ENCODE assay signal across 1 cellular context in the genomic region with DNA sequence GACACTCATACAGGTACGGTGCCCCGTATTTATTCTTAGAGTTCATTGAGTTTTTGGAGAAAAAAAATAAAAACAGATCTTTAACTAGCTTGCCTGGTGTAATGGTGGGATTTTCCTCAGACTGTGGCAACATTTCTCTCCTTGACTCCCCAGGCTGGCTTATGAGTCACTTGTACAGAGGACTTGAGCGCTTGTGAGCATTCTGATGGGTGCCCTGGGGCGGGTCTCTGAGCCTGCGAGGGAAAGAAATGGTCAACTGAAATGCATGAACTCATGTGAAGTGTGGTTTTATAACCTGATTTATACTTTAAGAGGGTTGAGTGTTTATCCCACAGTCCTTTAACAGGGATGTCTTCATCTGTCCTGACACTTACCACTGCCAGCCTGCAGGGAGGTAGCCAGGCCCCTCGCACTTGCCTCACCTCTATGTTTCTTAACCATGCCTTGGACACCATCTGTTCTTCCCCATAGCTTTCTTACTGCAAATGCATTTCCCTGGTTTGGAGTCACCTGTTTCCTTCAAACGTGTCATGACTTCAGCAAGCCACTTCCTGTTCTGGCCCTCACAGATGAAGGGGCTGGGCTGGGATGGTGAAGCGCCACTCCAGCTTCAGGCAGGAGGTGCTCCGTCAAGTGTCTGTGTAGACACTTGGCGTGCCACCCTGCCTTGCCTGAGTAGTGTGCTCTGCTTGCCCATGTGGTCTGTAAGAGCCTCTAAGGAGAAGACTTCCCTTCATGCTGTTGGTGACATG.
TF ChIP-seq lines count a peak whose summit lies in the region.

No MANE protein-coding gene starts in this region.

TF ChIP-seq in endothelial cell of umbilical vein, 7 proteins besides CTCF, POLR2A, EP300 and RAD21:
- no peak for TF ChIP-seq FOS (IDR thresholded peaks at IDR 0.05; ENCODE audit: borderline replicate concordance, insufficient read depth, low read length)
- TF ChIP-seq MYC (IDR thresholded peaks at IDR 0.05; ENCODE audit: low read depth, low read length) = no peak
- no peak for TF ChIP-seq MAX (IDR thresholded peaks at IDR 0.05; ENCODE audit: insufficient read depth, insufficient read length)
- TF ChIP-seq GATA2 (IDR thresholded peaks at IDR 0.05; ENCODE audit: insufficient read depth, insufficient read length, low read depth, low read length) = no peak
- no peak for TF ChIP-seq POLR2AphosphoS5 (IDR thresholded peaks at IDR 0.05; ENCODE audit: insufficient read depth, low read depth, low read length)
- TF ChIP-seq EZH2 (IDR thresholded peaks at IDR 0.05; ENCODE audit: borderline replicate concordance, low read depth, low read length, severe bottlenecking) = no peak
- no peak for TF ChIP-seq JUN (IDR thresholded peaks at IDR 0.05; ENCODE audit: borderline replicate concordance, insufficient read depth, insufficient read length, low read depth)
TF ChIP-seq in endothelial cell of umbilical vein: peak in this region for 0.
